24 cellular contexts compared by ENCODE assay signal in the genomic region with DNA sequence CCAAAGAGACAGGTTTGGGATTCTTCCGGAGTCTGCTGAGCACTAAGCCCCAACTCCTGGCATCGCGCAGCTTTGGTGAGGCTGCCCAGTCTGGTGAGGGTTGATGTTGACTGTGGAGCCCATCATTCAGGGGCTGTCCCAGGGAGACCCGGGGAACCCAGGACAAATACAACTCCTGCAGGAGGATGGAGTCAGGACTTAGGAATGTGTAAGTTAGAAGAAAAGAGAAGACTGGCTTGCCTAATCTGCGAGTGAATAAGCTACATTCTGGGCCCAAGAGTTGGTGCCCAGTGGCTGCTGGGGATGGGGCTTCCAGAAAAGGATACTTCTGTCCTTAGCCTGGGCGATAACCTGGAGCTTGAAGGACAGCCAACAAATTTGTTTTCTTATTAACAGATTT. TPM values are rescaled to one million over a fixed set of nuclear protein-coding genes. Genes with fewer than 3 reads are reported as not detected.
DNase-seq lines count a peak whose midpoint lies in the region; ATAC-seq, FAIRE-seq and TF ChIP-seq lines count a peak whose summit lies in the region.
"Had no signal": no experiment of that assay in that cellular context is flagged by ENCODE, and none has a peak within 500 bp of the region (broad histone marks: within the 10 kb centered on the region; RNA-seq: fewer than 3 reads in every experiment).

No MANE protein-coding gene starts in this region.

- H3K9me3 ChIP-seq in PC-3 (ENCODE audit: low read length) = no peaks in the 10 kb centered on the region
- H3K9me3 ChIP-seq: heart left ventricle, left ventricle myocardium inferior, ovary had no signal

- TF ChIP-seq POLR2A in H54 (IDR thresholded peaks at IDR 0.05; ENCODE audit: low read depth, low read length) = no peak

- H3F3A ChIP-seq in PC-3 (ENCODE audit: low read length, unreplicated experiment) = no peaks in the 10 kb centered on the region

- DNase-seq in H54 (ENCODE audit: insufficient read length, low spot score) = peak; percentile 36
- peak; percentile 22 for DNase-seq in PC-3
- peak; percentile 52 for DNase-seq in epithelial cell of esophagus (ENCODE audit: low read depth)
- no peak for DNase-seq in neural crest cell (ENCODE audit: low read depth, low spot score)
- no peak for DNase-seq in kidney glomerular epithelial cell (lab: John Stamatoyannopoulos, UW)
- no peak for DNase-seq in DMS79 (lab: John Stamatoyannopoulos, UW)
- no peak for DNase-seq in NCI-H526 treated with DMSO at 0.1 percent for 48 hours (lab: John Stamatoyannopoulos, UW)
- DNase-seq: activated CD4-positive, alpha-beta T cell treated with anti-CD3 and anti-CD28 coated beads, Interleukin-2, amount 50 U/mL, for 1 hour; C1 segment of cervical spinal cord; Calu3; endodermal cell; left ventricle myocardium inferior; midbrain; natural killer cell; NCI-H1417 treated with DMSO at 0.1 percent for 48 hours; NCI-H524; ovary; T-helper 2 cell had no signal

- no peaks in the 10 kb centered on the region for H3K9me3 Mint-ChIP-seq in neural crest cell
- H3K9me3 Mint-ChIP-seq: activated T-helper 2 cell treated with anti-CD3 and anti-CD28 coated beads, Interferon-gamma antibody, Interleukin-2, Interleukin-4, amounts not matched to agents 10 μg/mL and 5 μg/mL and 100 μg/mL, durations not matched to agents 14 hours and 24 hours and 36 hours; endodermal cell; natural killer cell; type B pancreatic cell had no signal

- no peak overlapping the region for H3K4me2 ChIP-seq in PC-3 (ENCODE audit: low read length)

- no peak overlapping the region for H3K27ac ChIP-seq in PC-3 (ENCODE audit: low read length)
- H3K27ac ChIP-seq: heart left ventricle, left ventricle myocardium inferior, ovary, SK-N-MC had no signal

- no peaks in the 10 kb centered on the region for H3K27me3 Mint-ChIP-seq in neural crest cell (ENCODE audit: low read depth)
- H3K27me3 Mint-ChIP-seq: activated naive CD8-positive, alpha-beta T cell; type B pancreatic cell had no signal

- BruUV-seq in PC-3 (replicated peaks; lab: Mats Ljungman, UMichigan) = no TSS peak

- no peaks in the 10 kb centered on the region; the same call in 1 of the 2 replicates for H3K36me3 ChIP-seq in PC-3 (ENCODE audit: low read depth, low read length)
- H3K36me3 ChIP-seq: ovary had no signal

- no peak overlapping the region for H3K4me3 ChIP-seq in PC-3 (ENCODE audit: low read length)
- H3K4me3 ChIP-seq in epithelial cell of esophagus (ENCODE audit: low read length) = no peak overlapping the region
- H3K4me3 ChIP-seq: heart left ventricle, left ventricle myocardium inferior, ovary, SK-N-MC had no signal

- H3K27ac Mint-ChIP-seq in neural crest cell (ENCODE audit: unreplicated experiment) = peak overlapping the region; percentile 12
- H3K27ac Mint-ChIP-seq: activated naive CD8-positive, alpha-beta T cell; activated T-helper 2 cell treated with anti-CD3 and anti-CD28 coated beads, Interferon-gamma antibody, Interleukin-2, Interleukin-4, amounts not matched to agents 10 μg/mL and 5 μg/mL and 100 μg/mL, durations not matched to agents 14 hours and 24 hours and 36 hours; natural killer cell; type B pancreatic cell had no signal

- H3K36me3 Mint-ChIP-seq in neural crest cell (ENCODE audit: low read depth) = peaks cover 3% of the 10 kb centered on the region
- H3K36me3 Mint-ChIP-seq: natural killer cell had no signal

- no peaks in the 10 kb centered on the region for H3K79me2 ChIP-seq in PC-3 (ENCODE audit: low read length)

- no peaks in the 10 kb centered on the region for H3K4me1 Mint-ChIP-seq in neural crest cell

- intact Hi-C loops in PC-3 (cut with micrococcal nuclease) = no loop called here

- no peak overlapping the region for H3K4me3 Mint-ChIP-seq in neural crest cell
- H3K4me3 Mint-ChIP-seq: activated naive CD8-positive, alpha-beta T cell; endodermal cell; natural killer cell; type B pancreatic cell had no signal

- no peak for FAIRE-seq in H54 (lab: Jason Lieb, UNC)

- peaks cover 16% of the 10 kb centered on the region for H3K4me1 ChIP-seq in PC-3 (ENCODE audit: insufficient read depth, low read length)

- ATAC-seq in PC-3 = no peak
- no peak for ATAC-seq in GM21381 (IDR thresholded peaks at IDR 0.05; ENCODE audit: unreplicated experiment)
- ATAC-seq: heart left ventricle, natural killer cell had no signal

- H4K20me1 ChIP-seq in PC-3 (ENCODE audit: low read length) = no peaks in the 10 kb centered on the region

- CTCF ChIA-PET in PC-3 (lab: Charles Lee) = no interaction called here

- H3K9me2 ChIP-seq in PC-3 (replicated peaks; ENCODE audit: low read length) = no peaks in the 10 kb centered on the region

- H3K27me3 ChIP-seq in PC-3 (ENCODE audit: low read length) = no peaks in the 10 kb centered on the region
- H3K27me3 ChIP-seq: heart left ventricle, ovary had no signal

- no peak overlapping the region for H3K9ac ChIP-seq in PC-3 (ENCODE audit: low read length)

- TF ChIP-seq CTCF in PC-3 (conservative IDR thresholded peaks at IDR 0.05; ENCODE audit: low read depth, low read length) (no peak), epithelial cell of esophagus (IDR thresholded peaks at IDR 0.05; ENCODE audit: insufficient read depth, low read depth, low read length, missing control alignments) (no peak), neural crest cell (conservative IDR thresholded peaks at IDR 0.05) (no peak)

- no peak overlapping the region for H2AFZ ChIP-seq in PC-3 (ENCODE audit: low read length)

- POLR2A ChIA-PET in PC-3 (lab: Charles Lee; ENCODE audit: unreplicated experiment) = interaction anchor here (0.6 kb wide), 1 partner anchor 165 kb away, joined by 3 read pairs; no protein-coding TSS in a partner anchor

RNA-seq across cellular contexts. Expression of gene STK35, which starts 47.9 kb away (rescaled TPM):
- total RNA-seq in PC-3 (2014; rRNA removed) (38.4 and 54.3 TPM in 2 replicates), neural crest cell (35.7 and 36.0 TPM in 2 replicates)

Comparison
In these comparisons a context has a peak if more than half of its experiments do, and no peak if none do; other contexts are left out.
1. DNase-seq: peak in H54 (single experiment), PC-3 (single experiment) and epithelial cell of esophagus (single experiment); none in neural crest cell (single experiment), kidney glomerular epithelial cell (single experiment), DMS79 (single experiment) and NCI-H526 treated with DMSO at 0.1 percent for 48 hours (single experiment).